2 cellular contexts compared by ENCODE assay signal in the genomic region with DNA sequence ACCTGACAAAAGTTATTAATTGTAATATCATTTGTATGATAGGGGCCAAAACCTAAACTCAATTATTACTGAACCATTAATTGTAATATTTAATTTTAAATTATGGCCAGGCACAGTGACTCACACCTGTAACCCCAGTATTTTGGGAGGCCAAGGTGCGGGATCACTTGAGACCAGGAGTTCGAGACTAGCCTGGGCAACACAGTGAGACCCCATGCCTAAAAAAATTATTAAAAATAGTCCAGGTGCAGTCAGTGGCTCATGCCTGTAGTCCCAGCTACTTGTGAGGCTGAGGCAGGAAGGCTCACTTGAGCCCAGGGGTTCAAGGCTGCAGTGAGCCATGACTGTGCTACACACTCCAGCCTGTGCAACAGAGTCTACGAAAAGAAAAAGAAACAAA.
TF ChIP-seq lines count a peak whose summit lies in the region.

No MANE protein-coding gene starts in this region.

TF ChIP-seq in WTC11, 78 proteins besides CTCF, POLR2A, EP300 and RAD21:
- TF ChIP-seq ZNF219 (CRISPR knock-in tag; IDR thresholded peaks at IDR 0.05; ENCODE audit: borderline replicate concordance) (no peak), FOXK1 (CRISPR knock-in tag; IDR thresholded peaks at IDR 0.05) (no peak), ZNF121 (CRISPR knock-in tag; IDR thresholded peaks at IDR 0.05) (peak; percentile 72; the same call in 1 of the 2 replicates)

TF ChIP-seq in K562, 482 proteins besides CTCF, POLR2A, EP300 and RAD21:
- TF ChIP-seq, protein P1, sequence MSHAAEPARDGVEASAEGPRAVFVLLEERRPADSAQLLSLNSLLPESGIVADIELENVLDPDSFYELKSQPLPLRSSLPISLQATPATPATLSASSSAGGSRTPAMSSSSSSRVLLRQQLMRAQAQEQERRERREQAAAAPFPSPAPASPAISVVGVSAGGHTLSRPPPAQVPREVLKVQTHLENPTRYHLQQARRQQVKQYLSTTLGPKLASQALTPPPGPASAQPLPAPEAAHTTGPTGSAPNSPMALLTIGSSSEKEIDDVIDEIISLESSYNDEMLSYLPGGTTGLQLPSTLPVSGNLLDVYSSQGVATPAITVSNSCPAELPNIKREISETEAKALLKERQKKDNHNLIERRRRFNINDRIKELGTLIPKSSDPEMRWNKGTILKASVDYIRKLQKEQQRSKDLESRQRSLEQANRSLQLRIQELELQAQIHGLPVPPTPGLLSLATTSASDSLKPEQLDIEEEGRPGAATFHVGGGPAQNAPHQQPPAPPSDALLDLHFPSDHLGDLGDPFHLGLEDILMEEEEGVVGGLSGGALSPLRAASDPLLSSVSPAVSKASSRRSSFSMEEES (CRISPR knock-in tag; IDR thresholded peaks at IDR 0.05), result no peak
- TF ChIP-seq SAFB2 (IDR thresholded peaks at IDR 0.05; ENCODE audit: borderline replicate concordance, low read depth, low read length, severe bottlenecking) (no peak), ZNF121 (CRISPR knock-in tag; conservative IDR thresholded peaks at IDR 0.05) (peak; percentile 46), PML (IDR thresholded peaks at IDR 0.05; ENCODE audit: low read length) (no peak), NCOA4 (IDR thresholded peaks at IDR 0.05; ENCODE audit: partially characterized antibody) (no peak), MXI1 (IDR thresholded peaks at IDR 0.05; ENCODE audit: low read depth, low read length) (no peak)
- TF ChIP-seq, protein P2, sequence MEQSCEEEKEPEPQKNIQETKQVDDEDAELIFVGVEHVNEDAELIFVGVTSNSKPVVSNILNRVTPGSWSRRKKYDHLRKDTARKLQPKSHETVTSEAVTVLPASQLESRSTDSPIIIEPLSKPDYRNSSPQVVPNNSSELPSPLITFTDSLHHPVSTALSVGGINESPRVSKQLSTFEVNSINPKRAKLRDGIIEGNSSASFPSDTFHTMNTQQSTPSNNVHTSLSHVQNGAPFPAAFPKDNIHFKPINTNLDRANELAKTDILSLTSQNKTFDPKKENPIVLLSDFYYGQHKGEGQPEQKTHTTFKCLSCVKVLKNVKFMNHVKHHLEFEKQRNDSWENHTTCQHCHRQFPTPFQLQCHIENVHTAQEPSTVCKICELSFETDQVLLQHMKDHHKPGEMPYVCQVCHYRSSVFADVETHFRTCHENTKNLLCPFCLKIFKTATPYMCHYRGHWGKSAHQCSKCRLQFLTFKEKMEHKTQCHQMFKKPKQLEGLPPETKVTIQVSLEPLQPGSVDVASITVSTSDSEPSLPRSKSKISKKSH (CRISPR knock-in tag; IDR thresholded peaks at IDR 0.05), result no peak
- TF ChIP-seq, protein P3, sequence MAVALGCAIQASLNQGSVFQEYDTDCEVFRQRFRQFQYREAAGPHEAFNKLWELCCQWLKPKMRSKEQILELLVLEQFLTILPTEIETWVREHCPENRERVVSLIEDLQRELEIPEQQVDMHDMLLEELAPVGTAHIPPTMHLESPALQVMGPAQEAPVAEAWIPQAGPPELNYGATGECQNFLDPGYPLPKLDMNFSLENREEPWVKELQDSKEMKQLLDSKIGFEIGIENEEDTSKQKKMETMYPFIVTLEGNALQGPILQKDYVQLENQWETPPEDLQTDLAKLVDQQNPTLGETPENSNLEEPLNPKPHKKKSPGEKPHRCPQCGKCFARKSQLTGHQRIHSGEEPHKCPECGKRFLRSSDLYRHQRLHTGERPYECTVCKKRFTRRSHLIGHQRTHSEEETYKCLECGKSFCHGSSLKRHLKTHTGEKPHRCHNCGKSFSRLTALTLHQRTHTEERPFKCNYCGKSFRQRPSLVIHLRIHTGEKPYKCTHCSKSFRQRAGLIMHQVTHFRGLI (CRISPR knock-in tag; IDR thresholded peaks at IDR 0.05), result no peak
- TF ChIP-seq, protein P4, sequence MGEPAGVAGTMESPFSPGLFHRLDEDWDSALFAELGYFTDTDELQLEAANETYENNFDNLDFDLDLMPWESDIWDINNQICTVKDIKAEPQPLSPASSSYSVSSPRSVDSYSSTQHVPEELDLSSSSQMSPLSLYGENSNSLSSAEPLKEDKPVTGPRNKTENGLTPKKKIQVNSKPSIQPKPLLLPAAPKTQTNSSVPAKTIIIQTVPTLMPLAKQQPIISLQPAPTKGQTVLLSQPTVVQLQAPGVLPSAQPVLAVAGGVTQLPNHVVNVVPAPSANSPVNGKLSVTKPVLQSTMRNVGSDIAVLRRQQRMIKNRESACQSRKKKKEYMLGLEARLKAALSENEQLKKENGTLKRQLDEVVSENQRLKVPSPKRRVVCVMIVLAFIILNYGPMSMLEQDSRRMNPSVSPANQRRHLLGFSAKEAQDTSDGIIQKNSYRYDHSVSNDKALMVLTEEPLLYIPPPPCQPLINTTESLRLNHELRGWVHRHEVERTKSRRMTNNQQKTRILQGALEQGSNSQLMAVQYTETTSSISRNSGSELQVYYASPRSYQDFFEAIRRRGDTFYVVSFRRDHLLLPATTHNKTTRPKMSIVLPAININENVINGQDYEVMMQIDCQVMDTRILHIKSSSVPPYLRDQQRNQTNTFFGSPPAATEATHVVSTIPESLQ (CRISPR knock-in tag; IDR thresholded peaks at IDR 0.05), result no peak
